8 cellular contexts compared by ENCODE assay signal in the genomic region with DNA sequence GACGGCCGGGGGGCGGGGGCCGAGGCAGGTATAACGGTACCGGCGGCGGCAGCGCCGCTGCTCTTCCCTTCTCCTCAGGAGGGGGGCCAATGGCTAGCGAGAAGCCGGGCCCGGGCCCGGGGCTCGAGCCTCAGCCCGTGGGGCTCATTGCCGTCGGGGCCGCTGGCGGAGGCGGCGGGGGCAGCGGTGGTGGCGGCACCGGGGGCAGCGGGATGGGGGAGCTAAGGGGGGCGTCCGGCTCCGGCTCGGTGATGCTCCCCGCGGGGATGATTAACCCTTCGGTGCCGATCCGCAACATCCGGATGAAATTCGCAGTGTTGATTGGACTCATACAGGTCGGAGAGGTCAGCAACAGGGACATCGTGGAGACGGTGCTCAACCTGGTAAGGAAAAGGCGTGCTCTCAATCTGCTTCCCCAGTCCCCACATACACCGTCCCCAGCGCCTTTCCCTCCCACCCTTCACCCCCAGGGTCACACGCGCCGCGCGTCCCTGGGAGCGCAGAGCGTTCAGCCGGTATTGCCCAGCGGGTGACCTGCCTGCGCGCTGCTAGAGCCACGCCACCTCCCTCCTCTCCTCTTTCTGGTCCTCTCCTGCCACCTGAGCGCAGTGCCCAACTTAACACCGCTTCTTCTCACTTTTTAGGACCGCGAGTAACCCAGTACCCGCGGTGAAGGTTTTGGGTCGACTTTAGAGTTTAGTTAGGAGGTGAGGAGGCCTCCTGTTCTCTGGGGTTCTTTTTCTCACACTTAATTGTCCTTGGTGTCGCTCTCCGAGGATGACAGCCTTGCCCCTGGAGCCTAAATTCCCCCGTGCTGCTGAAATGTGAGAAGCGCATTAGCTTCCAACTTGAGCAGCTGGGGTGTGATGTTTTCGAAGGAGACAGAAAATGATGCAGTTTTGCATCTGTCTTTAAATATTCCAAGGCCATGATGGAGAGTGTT. TPM values are rescaled to one million over a fixed set of nuclear protein-coding genes. Genes with fewer than 3 reads are reported as not detected.
DNase-seq lines count a peak whose midpoint lies in the region; ATAC-seq and TF ChIP-seq lines count a peak whose summit lies in the region.

No MANE protein-coding gene starts in this region.

- H3K4me2 ChIP-seq in OCI-LY7 (ENCODE audit: low read length), result peak overlapping the region; percentile 80

- peak overlapping the region; percentile 68 for H3K4me3 Mint-ChIP-seq in activated naive CD4-positive, alpha-beta T cell treated with anti-CD3 and anti-CD28 coated beads, Interleukin-2, amount 10 ng/mL, durations not matched to agents 7 days and 5 days

- H3K9me3 ChIP-seq in OCI-LY7 (ENCODE audit: low read length) (no peaks in the 10 kb centered on the region), left lung (no peaks in the 10 kb centered on the region), stomach smooth muscle (ENCODE audit: control insufficient read depth in 2 of 2, low read length in 2 of 2) (no peaks in the 10 kb centered on the region)

- peaks cover 17% of the 10 kb centered on the region for H3K79me2 ChIP-seq in OCI-LY7 (ENCODE audit: insufficient read depth, low read depth, low read length)

- intact Hi-C loops in OCI-LY7 (cut with micrococcal nuclease; ENCODE audit: unreplicated experiment) (no loop called here), left lung (cut with DNase I) (no loop called here)

- H3K9me3 Mint-ChIP-seq in activated naive CD4-positive, alpha-beta T cell treated with anti-CD3 and anti-CD28 coated beads, Interleukin-2, amount 10 ng/mL, durations not matched to agents 7 days and 5 days, result no peaks in the 10 kb centered on the region

- no TSS peak for BruUV-seq in OCI-LY7 (replicated peaks; lab: Mats Ljungman, UMichigan)

- H3K27ac ChIP-seq in OCI-LY7 (ENCODE audit: low read depth, low read length, poor library complexity, severe bottlenecking) (no peak overlapping the region), left lung (no peak overlapping the region), stomach smooth muscle (ENCODE audit: low read length) (peak overlapping the region; percentile 56)

- peak; percentile 19 for DNase-seq in activated naive CD4-positive, alpha-beta T cell treated with anti-CD3 and anti-CD28 coated beads, Interleukin-2, amount 10 ng/mL, durations not matched to agents 7 days and 5 days
- no peak for DNase-seq in activated naive CD4-positive, alpha-beta T cell treated with Interleukin-2 at 50 U/mL for 16 hours
- DNase-seq in OCI-LY7 (ENCODE audit: low spot score) (peak; percentile 28), cerebellar cortex (ENCODE audit: low spot score) (peak; percentile 69), left lung (peak; percentile 39 to 78), Kasumi-1 (lab: John Stamatoyannopoulos, UW) (no peak)

- H4K20me1 ChIP-seq in OCI-LY7 (ENCODE audit: insufficient read depth, low read length), result peaks cover 5% of the 10 kb centered on the region; the same call in 1 of the 2 replicates

- H3K27me3 Mint-ChIP-seq in activated naive CD4-positive, alpha-beta T cell treated with anti-CD3 and anti-CD28 coated beads, Interleukin-2, amount 10 ng/mL, durations not matched to agents 7 days and 5 days, result peaks cover 31% of the 10 kb centered on the region

- no peaks in the 10 kb centered on the region for H3K9me2 ChIP-seq in OCI-LY7 (ENCODE audit: insufficient read depth, low read length)

- POLR2A ChIA-PET in OCI-LY7 (lab: Charles Lee), result interaction anchor here (0.6 kb wide), 1 partner anchor 200 kb away, joined by 3 read pairs; no protein-coding TSS in a partner anchor

- peak overlapping the region; percentile 63 to 66 for H3K9ac ChIP-seq in stomach smooth muscle (ENCODE audit: low read length in 2 of 2)

- ATAC-seq in HG02981 (IDR thresholded peaks at IDR 0.05; ENCODE audit: unreplicated experiment), result peak; percentile 15
- peak; percentile 70 for ATAC-seq in left lung

- H3K4me1 ChIP-seq in OCI-LY7 (ENCODE audit: insufficient read depth, low read length, poor library complexity, severe bottlenecking) (peaks cover 33% of the 10 kb centered on the region), left lung (peaks cover 3 to 19% of the 10 kb centered on the region in 2 donors), stomach smooth muscle (ENCODE audit: control insufficient read depth, insufficient read depth, low read length) (peaks cover 4% of the 10 kb centered on the region)

- CTCF ChIA-PET in activated naive CD4-positive, alpha-beta T cell treated with anti-CD3 and anti-CD28 coated beads, Interleukin-2, amount 10 ng/mL, durations not matched to agents 7 days and 5 days (lab: Charles Lee), result interaction anchor here (1.5 kb wide), 1 partner anchor 216 kb away, joined by 3 read pairs; no protein-coding TSS in a partner anchor
- CTCF ChIA-PET in OCI-LY7 (lab: Charles Lee; ENCODE audit: unreplicated experiment), result no interaction called here

- H3K27me3 ChIP-seq in left lung (peaks cover 16 to 64% of the 10 kb centered on the region in 2 donors), stomach smooth muscle (ENCODE audit: control insufficient read depth in 1 of 2, insufficient read depth in 2 of 2, low read length in 2 of 2) (no peaks in the 10 kb centered on the region)

- H3K36me3 Mint-ChIP-seq in activated naive CD4-positive, alpha-beta T cell treated with anti-CD3 and anti-CD28 coated beads, Interleukin-2, amount 10 ng/mL, durations not matched to agents 7 days and 5 days, result no peaks in the 10 kb centered on the region

- H3K4me1 Mint-ChIP-seq in activated naive CD4-positive, alpha-beta T cell treated with anti-CD3 and anti-CD28 coated beads, Interleukin-2, amount 10 ng/mL, durations not matched to agents 7 days and 5 days, result peaks cover 26% of the 10 kb centered on the region

- TF ChIP-seq CTCF in OCI-LY7 (conservative IDR thresholded peaks at IDR 0.05; ENCODE audit: low read length) (no peak), left lung (IDR thresholded peaks at IDR 0.05) (no peak)

- H3K36me3 ChIP-seq in OCI-LY7 (ENCODE audit: insufficient read depth, low read length) (no peaks in the 10 kb centered on the region), left lung (no peaks in the 10 kb centered on the region), stomach smooth muscle (ENCODE audit: control insufficient read depth in 2 of 2, insufficient read depth in 2 of 2, low read length in 2 of 2) (no peaks in the 10 kb centered on the region)

- H2AFZ ChIP-seq in OCI-LY7 (ENCODE audit: low read length), result peak overlapping the region; percentile 94

- H3K27ac Mint-ChIP-seq in activated naive CD4-positive, alpha-beta T cell treated with anti-CD3 and anti-CD28 coated beads, Interleukin-2, amount 10 ng/mL, durations not matched to agents 7 days and 5 days, result no peak overlapping the region

- H3K4me3 ChIP-seq in OCI-LY7 (ENCODE audit: low read depth, low read length, poor library complexity, severe bottlenecking) (peak overlapping the region; percentile 96), left lung (peak overlapping the region; percentile 68 to 74), stomach smooth muscle (ENCODE audit: low read length in 2 of 2) (peak overlapping the region; percentile 81 to 95)

RNA-seq across cellular contexts. Expression of a gene that starts 0.9 kb away (rescaled TPM):
- 3.6 and 3.8 TPM in 2 replicates for total RNA-seq in OCI-LY7 (2014; rRNA removed; shearing (Covaris generic))
- total RNA-seq in OCI-LY7 (2022) (9.0 and 11.0 TPM in 2 replicates), left lung (1 to 10 TPM; 5.9 to 7.1 TPM)

Comparison
In these comparisons a context has a peak if more than half of its experiments do, and no peak if none do; other contexts are left out.
1. DNase-seq: peak in activated naive CD4-positive, alpha-beta T cell treated with anti-CD3 and anti-CD28 coated beads, Interleukin-2, amount 10 ng/mL, durations not matched to agents 7 days and 5 days (single experiment), OCI-LY7 (single experiment), cerebellar cortex (single experiment) and left lung (2 of 2); none in activated naive CD4-positive, alpha-beta T cell treated with Interleukin-2 at 50 U/mL for 16 hours (single experiment) and Kasumi-1 (0 of 2).
2. Peak in every context shown above with its lines, with median percentiles within 50 percentile points of each other: H3K4me3 ChIP-seq.